In the genomic region with DNA sequence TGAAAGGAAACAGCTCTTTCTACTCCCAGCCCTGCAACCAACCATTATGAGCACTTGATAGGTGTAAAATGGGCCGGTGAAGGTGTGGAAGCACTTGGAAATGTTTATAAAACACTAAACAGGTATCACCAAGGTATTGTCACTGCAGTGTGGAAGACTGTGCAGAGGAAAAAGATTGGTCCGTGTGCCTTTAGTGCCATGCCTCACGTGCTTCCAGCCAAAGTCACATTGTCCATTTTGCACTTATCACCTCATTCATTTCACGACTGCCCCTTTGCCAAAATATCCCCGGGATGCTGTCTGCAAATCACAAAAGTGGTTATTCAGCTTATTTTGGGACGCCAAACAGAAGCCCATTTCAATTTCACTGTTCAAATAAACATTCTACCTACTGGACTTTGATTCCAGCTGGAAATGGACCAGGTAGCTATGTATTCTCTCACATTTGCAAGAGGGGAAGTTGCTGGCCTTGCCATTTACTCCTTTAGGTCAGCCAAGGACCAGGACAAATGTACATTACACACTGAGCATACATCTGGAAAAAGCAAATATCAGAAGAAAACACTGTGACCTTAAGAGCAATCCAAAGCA, we compare ENCODE assay signal across 21 cellular contexts.
"Had no signal": no experiment of that assay in that cellular context is flagged by ENCODE, and none has a peak within 500 bp of the region (broad histone marks: within the 10 kb centered on the region; RNA-seq: fewer than 3 reads in every experiment).

No MANE protein-coding gene starts in this region.

- H3K27ac ChIP-seq: colonic mucosa, gastrocnemius medialis, left ventricle myocardium inferior, skin epidermis had no signal

- H3K27me3 ChIP-seq: colonic mucosa had no signal

- ATAC-seq: esophagus mucosa; gastrocnemius medialis; naive thymus-derived CD4-positive, alpha-beta T cell; sciatic nerve; stimulated activated naive B cell treated with anti-CD40 and anti-IgM and Interleukin-4, amounts not matched to agents 10 μg/mL and 1 μg/mL and 100 μg/mL, for 72 hours; stimulated activated naive CD8-positive, alpha-beta T cell treated with anti-CD3 and anti-CD28 coated beads, Interleukin-15, amount 100 ng/mL, for 72 hours had no signal

- H3K36me3 ChIP-seq: colonic mucosa, gastrocnemius medialis, left ventricle myocardium inferior had no signal

- H3K9me3 Mint-ChIP-seq: type B pancreatic cell had no signal

- DNase-seq: caudate nucleus; colonic mucosa; effector CD8-positive, alpha-beta T cell; gastrocnemius medialis; glutamatergic neuron; islet precursor cell; left ventricle myocardium inferior; mesenchymal stem cell; midbrain; naive thymus-derived CD4-positive, alpha-beta T cell; nephron progenitor cell; posterior cingulate gyrus; stimulated activated CD4-positive, alpha-beta T cell treated with anti-CD3 and anti-CD28 coated beads, Interleukin-2, amount 100 ng/mL, for 24 hours; stimulated activated CD4-positive, alpha-beta T cell treated with anti-CD3 and anti-CD28 coated beads, Interleukin-4, amount 100 ng/mL, for 4 hours; stimulated activated naive B cell treated with anti-CD40 and anti-IgM and Interleukin-4, amounts not matched to agents 10 μg/mL and 1 μg/mL and 100 μg/mL, for 72 hours; stimulated activated naive CD8-positive, alpha-beta T cell treated with anti-CD3 and anti-CD28 coated beads, Interleukin-15, amount 100 ng/mL, for 72 hours had no signal

- H3K36me3 Mint-ChIP-seq: type B pancreatic cell had no signal

- H3K27ac Mint-ChIP-seq: naive thymus-derived CD4-positive, alpha-beta T cell; nephron progenitor cell; stimulated activated naive B cell treated with anti-CD40 and anti-IgM and Interleukin-4, amounts not matched to agents 10 μg/mL and 1 μg/mL and 100 μg/mL, for 72 hours; stimulated activated naive CD8-positive, alpha-beta T cell treated with anti-CD3 and anti-CD28 coated beads, Interleukin-15, amount 100 ng/mL, for 72 hours; type B pancreatic cell had no signal

- H3K4me3 Mint-ChIP-seq: naive thymus-derived CD4-positive, alpha-beta T cell; nephron progenitor cell; stimulated activated naive B cell treated with anti-CD40 and anti-IgM and Interleukin-4, amounts not matched to agents 10 μg/mL and 1 μg/mL and 100 μg/mL, for 72 hours; stimulated activated naive CD8-positive, alpha-beta T cell treated with anti-CD3 and anti-CD28 coated beads, Interleukin-15, amount 100 ng/mL, for 72 hours; type B pancreatic cell had no signal

- H3K4me1 Mint-ChIP-seq: naive thymus-derived CD4-positive, alpha-beta T cell; nephron progenitor cell; stimulated activated naive B cell treated with anti-CD40 and anti-IgM and Interleukin-4, amounts not matched to agents 10 μg/mL and 1 μg/mL and 100 μg/mL, for 72 hours; stimulated activated naive CD8-positive, alpha-beta T cell treated with anti-CD3 and anti-CD28 coated beads, Interleukin-15, amount 100 ng/mL, for 72 hours had no signal

- H3K9me3 ChIP-seq: colonic mucosa, gastrocnemius medialis, left ventricle myocardium inferior had no signal

- H3K4me3 ChIP-seq: colonic mucosa, gastrocnemius medialis, left ventricle myocardium inferior, lung, skin epidermis had no signal

- H3K4me1 ChIP-seq: colonic mucosa, gastrocnemius medialis, left ventricle myocardium inferior had no signal
